ENCODE assay signal across 16 cellular contexts in genomic region chr3:18766971-18767370, GRCh38.
"Had no signal": no experiment of that assay in that cellular context is flagged by ENCODE, and none has a peak within 500 bp of the region (broad histone marks: within the 10 kb centered on the region; RNA-seq: fewer than 3 reads in every experiment).

No MANE protein-coding gene starts in this region.

- H3K27me3 Mint-ChIP-seq: activated CD4-positive, alpha-beta T cell treated with anti-CD3 and anti-CD28 coated beads, Interleukin-2, amount 10 ng/mL, durations not matched to agents 24 days and 14 days had no signal

- H3K27me3 ChIP-seq: breast epithelium, spleen had no signal

- H3K4me1 ChIP-seq: breast epithelium, lower lobe of right lung, parathyroid adenoma, spleen had no signal

- H3K9me3 ChIP-seq: breast epithelium, lower lobe of right lung, spleen, thoracic aorta had no signal

- H3K9me3 Mint-ChIP-seq: activated CD4-positive, alpha-beta T cell treated with anti-CD3 and anti-CD28 coated beads, Interleukin-2, amount 10 ng/mL, durations not matched to agents 24 days and 14 days; activated T-cell treated with anti-CD3 and anti-CD28 coated beads, Interleukin-2, amount 50 U/mL, for 4 hours; nephron; stimulated activated naive B cell treated with anti-CD40 and anti-IgM and Interleukin-4, amounts not matched to agents 10 μg/mL and 1 μg/mL and 100 μg/mL, for 72 hours had no signal

- H3K36me3 ChIP-seq: breast epithelium, lower lobe of right lung, spleen, thoracic aorta had no signal

- H3K27ac ChIP-seq: breast epithelium, coronary artery, lower lobe of right lung, parathyroid adenoma, spleen, thoracic aorta had no signal

- H3K4me3 ChIP-seq: breast epithelium, coronary artery, lower lobe of right lung, spleen, thoracic aorta had no signal

- H3K4me3 Mint-ChIP-seq: activated CD4-positive, alpha-beta T cell treated with anti-CD3 and anti-CD28 coated beads, Interleukin-2, amount 10 ng/mL, durations not matched to agents 24 days and 14 days; activated CD8-positive, alpha-beta T cell treated with anti-CD3 and anti-CD28 coated beads, Interleukin-2, amount 10 ng/mL, durations not matched to agents 7 days and 5 days; activated T-cell treated with anti-CD3 and anti-CD28 coated beads, Interleukin-2, amount 50 U/mL, for 4 hours; nephron; stimulated activated naive B cell treated with anti-CD40 and anti-IgM and Interleukin-4, amounts not matched to agents 10 μg/mL and 1 μg/mL and 100 μg/mL, for 72 hours had no signal

- H3K36me3 Mint-ChIP-seq: stimulated activated naive B cell treated with anti-CD40 and anti-IgM and Interleukin-4, amounts not matched to agents 10 μg/mL and 1 μg/mL and 100 μg/mL, for 72 hours had no signal

- H2AFZ ChIP-seq: parathyroid adenoma had no signal

- H3K27ac Mint-ChIP-seq: activated CD4-positive, alpha-beta T cell treated with anti-CD3 and anti-CD28 coated beads, Interleukin-2, amount 10 ng/mL, durations not matched to agents 24 days and 14 days; activated CD8-positive, alpha-beta T cell treated with anti-CD3 and anti-CD28 coated beads, Interleukin-2, amount 10 ng/mL, durations not matched to agents 7 days and 5 days; nephron; stimulated activated naive B cell treated with anti-CD40 and anti-IgM and Interleukin-4, amounts not matched to agents 10 μg/mL and 1 μg/mL and 100 μg/mL, for 72 hours had no signal

- H3K79me2 ChIP-seq: parathyroid adenoma had no signal

- DNase-seq: activated CD4-positive, alpha-beta T cell treated with anti-CD3 and anti-CD28 coated beads, Interleukin-2, amount 10 ng/mL, durations not matched to agents 24 days and 14 days; activated CD8-positive, alpha-beta T cell treated with anti-CD3 and anti-CD28 coated beads, Interleukin-2, amount 10 ng/mL, durations not matched to agents 7 days and 5 days; activated effector memory CD4-positive, alpha-beta T cell treated with Interleukin-2 at 50 U/mL for 16 hours; activated naive CD4-positive, alpha-beta T cell treated with anti-CD3 and anti-CD28 coated beads, Interleukin-2, amount 50 U/mL, for 16 hours; activated T-cell treated with anti-CD3 and anti-CD28 coated beads, Interleukin-2, amount 50 U/mL, for 4 hours; aorta; hypothalamus; islet precursor cell; lower lobe of right lung; spleen; stimulated activated naive B cell treated with anti-CD40 and anti-IgM and Interleukin-4, amounts not matched to agents 10 μg/mL and 1 μg/mL and 100 μg/mL, for 72 hours had no signal

- ATAC-seq: activated CD8-positive, alpha-beta T cell treated with anti-CD3 and anti-CD28 coated beads, Interleukin-2, amount 10 ng/mL, durations not matched to agents 7 days and 5 days; activated T-cell treated with anti-CD3 and anti-CD28 coated beads, Interleukin-2, amount 50 U/mL, for 4 hours; lower lobe of right lung had no signal

- H3K4me1 Mint-ChIP-seq: nephron had no signal
